Comparison of ENCODE assay signal across 8 cellular contexts in the genomic region with DNA sequence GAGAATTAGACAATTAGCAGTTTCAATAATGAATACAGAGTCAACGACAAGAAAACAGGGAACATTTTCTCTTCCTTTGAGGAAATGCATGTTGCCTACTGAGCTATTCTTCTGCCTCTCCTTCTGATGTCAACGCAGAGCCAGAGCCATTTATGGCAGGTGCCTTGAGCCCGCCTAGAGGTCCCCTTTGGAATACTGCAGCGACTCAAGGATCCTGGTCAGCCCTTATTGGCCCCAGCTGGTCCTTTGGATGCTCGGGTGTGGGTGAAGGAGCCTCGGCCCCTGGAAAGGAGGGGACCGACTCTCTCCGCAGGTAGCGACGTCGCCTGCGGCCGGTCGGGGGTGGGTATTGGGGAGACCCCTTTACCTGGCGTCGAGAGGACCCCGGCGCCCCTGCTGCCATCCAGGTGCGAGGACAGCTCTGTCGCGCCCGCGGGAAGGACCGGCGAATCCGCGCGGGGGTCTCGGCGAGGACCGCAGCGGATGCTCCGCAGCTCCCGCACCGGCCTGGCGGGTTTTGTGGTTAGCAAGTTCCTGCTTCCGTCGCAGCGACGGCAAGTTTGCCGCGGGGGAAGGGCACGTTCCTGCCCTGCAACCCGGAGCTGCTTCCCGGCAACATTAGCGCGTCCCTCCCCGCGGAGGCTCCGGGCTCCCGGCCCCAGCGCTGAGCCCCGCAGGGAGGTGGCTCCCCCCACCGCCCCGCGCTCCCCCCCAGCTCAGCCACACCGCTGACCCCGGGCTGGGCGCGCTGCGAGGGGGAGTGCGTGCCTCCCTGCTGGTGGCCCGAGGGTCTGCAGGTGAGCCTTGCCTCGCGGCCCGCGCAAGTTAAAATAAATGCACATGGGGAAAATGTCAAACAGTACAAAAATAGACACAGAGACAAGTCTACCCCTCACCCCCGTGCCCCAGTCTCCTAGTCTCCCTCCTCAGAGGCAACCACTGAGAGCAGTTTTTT. TPM values are rescaled to one million over a fixed set of nuclear protein-coding genes. Genes with fewer than 3 reads are reported as not detected.
A peak's percentile ranks its signal among the peaks of the same experiment; 100 is the strongest.
DNase-seq lines count a peak whose midpoint lies in the region; ATAC-seq and TF ChIP-seq lines count a peak whose summit lies in the region.

A gene (minus strand): TSS at position 532 of the 955 bp plus-strand sequence. CDS start 6,928 bp downstream, outside the sequence.

- TF ChIP-seq CTCF in HL-60 (IDR thresholded peaks at IDR 0.05; ENCODE audit: insufficient read depth, low read length) (no peak), neural progenitor cell (IDR thresholded peaks at IDR 0.05) (peak; percentile 54), tibial artery (IDR thresholded peaks at IDR 0.05) (peak; percentile 43 to 50)

- peaks cover 37% of the 10 kb centered on the region for H3F3A ChIP-seq in neural progenitor cell (ENCODE audit: low read depth)

- peaks cover 20% of the 10 kb centered on the region for H3K4me1 ChIP-seq in CD8-positive, alpha-beta memory T cell (ENCODE audit: insufficient read depth, low read length)
- H3K4me1 ChIP-seq in neural progenitor cell (peaks cover 24% of the 10 kb centered on the region), tibial artery (peaks cover 0 to 13% (median 8%) of the 10 kb centered on the region in 4 donors)

- H3K4me2 ChIP-seq in neural progenitor cell, result peak within 1 kb of the TSS; percentile 97

- peak within 1 kb of the TSS; percentile 66 to 83 (median 74) for H3K4me3 Mint-ChIP-seq in CD8-positive, alpha-beta memory T cell
- H3K4me3 Mint-ChIP-seq in neural progenitor cell, result peak within 1 kb of the TSS; percentile 87

- no peaks in the 10 kb centered on the region for H3K36me3 ChIP-seq in CD8-positive, alpha-beta memory T cell (ENCODE audit: insufficient read depth, low read length)
- H3K36me3 ChIP-seq in neural progenitor cell (no peaks in the 10 kb centered on the region), tibial artery (no peaks in the 10 kb centered on the region)

- intact Hi-C loops in tibial artery (cut with DNase I; ENCODE audit: low total_unique reads), result no loop called here

- H3K4me3 ChIP-seq in CD8-positive, alpha-beta memory T cell (ENCODE audit: low read length), result peak within 1 kb of the TSS; percentile 72
- H3K4me3 ChIP-seq in HL-60 (replicated peaks; ENCODE audit: insufficient read depth, low read length), result peak within 1 kb of the TSS; percentile 59
- peak within 1 kb of the TSS; percentile 74 for H3K4me3 ChIP-seq in neural progenitor cell
- H3K4me3 ChIP-seq in tibial artery, result peak within 1 kb of the TSS; percentile 83 to 89

- no peaks in the 10 kb centered on the region for H3K9me3 Mint-ChIP-seq in CD8-positive, alpha-beta memory T cell
- H3K9me3 Mint-ChIP-seq in neural progenitor cell, result peaks cover 12% of the 10 kb centered on the region

- peaks cover 14 to 29% (median 21%) of the 10 kb centered on the region in 3 donors for H3K4me1 Mint-ChIP-seq in CD8-positive, alpha-beta memory T cell
- peaks cover 10% of the 10 kb centered on the region for H3K4me1 Mint-ChIP-seq in neural progenitor cell

- POLR2A ChIA-PET in CD8-positive, alpha-beta memory T cell (lab: Charles Lee), result interaction anchor here (0.5 to 1.0 kb wide), 5 partner anchors 213 to 451 kb away, joined by 3 to 9 read pairs (median 7); a partner anchor contains a TSS

- no peak within 1 kb of the TSS for H3K9ac ChIP-seq in neural progenitor cell

- no peaks in the 10 kb centered on the region for H4K20me1 ChIP-seq in neural progenitor cell (ENCODE audit: low read depth)

- no peaks in the 10 kb centered on the region for H3K27me3 Mint-ChIP-seq in CD8-positive, alpha-beta memory T cell
- H3K27me3 Mint-ChIP-seq in neural progenitor cell (ENCODE audit: insufficient read depth, low read depth), result peaks cover 2% of the 10 kb centered on the region

- H2AFZ ChIP-seq in neural progenitor cell (replicated peaks), result peak within 1 kb of the TSS; percentile 100

- no peak within 1 kb of the TSS for H3K27ac ChIP-seq in CD8-positive, alpha-beta memory T cell (ENCODE audit: low read depth, low read length)
- H3K27ac ChIP-seq in HL-60 (replicated peaks) (peak within 1 kb of the TSS; percentile 52), neural progenitor cell (no peak within 1 kb of the TSS), tibial artery (peak within 1 kb of the TSS; percentile 82 to 88)

- no peaks in the 10 kb centered on the region for H3K36me3 Mint-ChIP-seq in CD8-positive, alpha-beta memory T cell
- no peaks in the 10 kb centered on the region for H3K36me3 Mint-ChIP-seq in neural progenitor cell

- DNase-seq in CD8-positive, alpha-beta memory T cell, result peak; percentile 25 to 67 (median 45)
- DNase-seq in HL-60 (ENCODE audit: low read depth in 1 of 2, low spot score in 1 of 2) (peak; percentile 60 to 73), germinal center (ENCODE audit: low spot score) (peak; percentile 40), neural progenitor cell (ENCODE audit: low spot score) (peak; percentile 81), tibial artery (peak; percentile 49 to 81)
- DNase-seq in activated naive CD4-positive, alpha-beta T cell treated with anti-CD3 and anti-CD28 coated beads, Interleukin-2, amount 50 U/mL, for 16 hours, result peak; percentile 57

- no peaks in the 10 kb centered on the region for H3K9me3 ChIP-seq in CD8-positive, alpha-beta memory T cell (ENCODE audit: low read length)
- H3K9me3 ChIP-seq in neural progenitor cell (ENCODE audit: low read depth) (no peaks in the 10 kb centered on the region), tibial artery (no peaks in the 10 kb centered on the region)

- peak within 1 kb of the TSS; percentile 23 to 75 (median 50) for H3K27ac Mint-ChIP-seq in CD8-positive, alpha-beta memory T cell
- H3K27ac Mint-ChIP-seq in neural progenitor cell, result no peak within 1 kb of the TSS

- CTCF ChIA-PET in CD8-positive, alpha-beta memory T cell (lab: Charles Lee), result interaction anchor here (0.9 to 2.4 kb wide), 5 partner anchors 9 to 804 kb away, joined by 3 to 9 read pairs (median 3); no protein-coding TSS in a partner anchor

- no peaks in the 10 kb centered on the region for H3K27me3 ChIP-seq in CD8-positive, alpha-beta memory T cell (ENCODE audit: insufficient read depth, low read length, poor library complexity, severe bottlenecking)
- H3K27me3 ChIP-seq in HL-60 (ENCODE audit: insufficient read depth, poor library complexity, severe bottlenecking) (no peaks in the 10 kb centered on the region), neural progenitor cell (no peaks in the 10 kb centered on the region), tibial artery (no peaks in the 10 kb centered on the region)

- no peak for ATAC-seq in HG03460 (IDR thresholded peaks at IDR 0.05; ENCODE audit: unreplicated experiment)

- no peaks in the 10 kb centered on the region for H3K79me2 ChIP-seq in neural progenitor cell (ENCODE audit: low read depth)

TF ChIP-seq in PFSK-1, 5 proteins besides CTCF, POLR2A, EP300 and RAD21:
- TF ChIP-seq FOXP2 (optimal IDR thresholded peaks at IDR 0.05; ENCODE audit: borderline replicate concordance, extremely low read depth, extremely low read length, insufficient read depth) (peak; percentile 52), SIN3A (IDR thresholded peaks at IDR 0.05; ENCODE audit: borderline replicate concordance, insufficient read depth, low read length) (no peak)

RNA-seq across cellular contexts. Expression of the gene that starts here (rescaled TPM):
- under 1 TPM; 0.31 to 0.42 TPM for total RNA-seq in CD8-positive, alpha-beta memory T cell
- 0.49 TPM for polyA plus RNA-seq in CD8-positive, alpha-beta memory T cell
- 0.44 TPM for polyA plus RNA-seq in PFSK-1 (2012; ENCODE audit: insufficient read length, low read depth)
- total RNA-seq in neural progenitor cell (ENCODE audit: low replicate concordance), result 6.2 and 6.5 TPM in 2 replicates

Comparison
In these comparisons a context has a peak if more than half of its experiments do, and no peak if none do; other contexts are left out.
1. Peak in DNase-seq and H3K4me3 ChIP-seq in CD8-positive, alpha-beta memory T cell; RNA of the gene not detected or under 1 TPM.
2. H3K27ac ChIP-seq: peak in HL-60 (single experiment) and tibial artery (2 of 2); none in CD8-positive, alpha-beta memory T cell (single experiment) and neural progenitor cell (single experiment).
3. Peak in every context shown above with its lines, with median percentiles within 50 percentile points of each other: DNase-seq and H3K4me3 ChIP-seq.